10 cellular contexts compared by ENCODE assay signal in the genomic region with DNA sequence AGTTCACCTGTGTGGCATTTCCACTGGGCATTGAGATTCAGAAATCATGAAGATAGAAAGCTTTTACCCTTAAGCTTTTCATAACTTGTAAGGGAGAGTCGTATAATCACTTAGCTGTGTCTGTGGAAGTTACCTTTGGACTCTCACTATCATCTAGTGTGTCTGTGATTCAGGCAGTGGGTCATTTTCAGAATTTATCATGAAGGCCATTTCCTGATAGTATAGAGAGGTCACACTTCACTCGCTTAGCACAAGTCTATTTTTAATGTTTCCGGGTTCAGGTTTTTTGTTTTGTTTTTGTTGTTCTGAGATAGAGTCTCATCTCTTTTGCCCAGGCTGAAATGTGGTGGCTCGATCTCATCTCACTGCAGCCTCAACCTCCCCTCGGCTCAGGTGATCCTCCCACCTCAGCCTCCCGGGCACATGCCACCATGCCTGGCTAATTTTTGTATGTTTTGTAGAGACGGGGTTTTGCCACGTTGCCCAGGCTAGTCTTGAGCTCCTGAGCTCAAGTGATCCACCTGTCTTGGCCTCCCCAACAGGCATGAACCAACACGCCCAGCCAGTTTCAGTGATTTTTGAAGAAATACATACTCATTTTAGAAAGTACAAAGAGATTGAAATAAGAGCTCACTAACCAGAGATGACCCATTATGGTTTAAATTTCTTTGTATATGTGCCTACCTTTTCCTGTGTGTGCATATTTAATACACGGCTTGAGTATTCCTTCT. TPM values are rescaled to one million over a fixed set of nuclear protein-coding genes. Genes with fewer than 3 reads are reported as not detected.
A peak's percentile ranks its signal among the peaks of the same experiment; 100 is the strongest.
DNase-seq lines count a peak whose midpoint lies in the region; ATAC-seq, FAIRE-seq and TF ChIP-seq lines count a peak whose summit lies in the region.
"Not testable (repeated sequence)": the region's sequence is repeated elsewhere in the genome, so short reads cannot be mapped to it uniquely, and the experiment has no call there.
"Had no signal": no experiment of that assay in that cellular context is flagged by ENCODE, and none has a peak within 500 bp of the region (broad histone marks: within the 10 kb centered on the region; RNA-seq: fewer than 3 reads in every experiment).

No MANE protein-coding gene starts in this region.

- SMC1A ChIA-PET in GM12878 (lab: Charles Lee; ENCODE audit: uncharacterized antibody, unreplicated experiment) = not testable (repeated sequence)

- H2AFZ ChIP-seq in GM12878 (ENCODE audit: control insufficient read depth, low read depth, low read length); hepatocyte: not testable (repeated sequence)

- H3K27ac Mint-ChIP-seq in T-helper 17 cell = peak overlapping the region; percentile 67

- not testable (repeated sequence) for TF ChIP-seq RAD21 in GM12878 (IDR thresholded peaks at IDR 0.05; ENCODE audit: insufficient read depth, low read depth, low read length)

- not testable (repeated sequence) for BruUV-seq in GM12878 (replicated peaks; lab: Mats Ljungman, UMichigan)

- H3K9ac ChIP-seq in BLaER1 treated with 17β-estradiol and CSF1 and Interleukin-3, amounts not matched to agents 10 nM and 100 nM = peak overlapping the region in 4 of 11 experiments; percentile 7 to 64 (median 48); a peak in 6 of 22 replicates
- H3K9ac ChIP-seq in GM12878 (ENCODE audit: control insufficient read depth, insufficient read depth, low read length) = not testable (repeated sequence)

- FAIRE-seq in GM12878 (lab: Jason Lieb, UNC) = not testable (repeated sequence)

- H3K9me3 ChIP-seq in BLaER1 treated with 17β-estradiol and CSF1 and Interleukin-3, amounts not matched to agents 10 nM and 100 nM (replicated peaks in 1 of 11); T-helper 17 cell (ENCODE audit: control insufficient read depth, low read length, poor library complexity, severe bottlenecking); GM12878 (replicated peaks; ENCODE audit: control insufficient read depth, insufficient read depth, low read length); hepatocyte (ENCODE audit: low read depth): not testable (repeated sequence)

- ATAC-seq in GM19023 (IDR thresholded peaks at IDR 0.05; ENCODE audit: unreplicated experiment) (peak; percentile 76), GM21723 (IDR thresholded peaks at IDR 0.05; ENCODE audit: unreplicated experiment) (peak; percentile 65), HG03439 (IDR thresholded peaks at IDR 0.05; ENCODE audit: unreplicated experiment) (peak; percentile 60), GM12878 (peak; percentile 86)
- ATAC-seq in T-helper 17 cell = not testable (repeated sequence)

- H3K27me3 Mint-ChIP-seq in T-helper 17 cell = not testable (repeated sequence)

- H3K9me2 ChIP-seq in hepatocyte (replicated peaks; ENCODE audit: insufficient read depth) = not testable (repeated sequence)

- peak overlapping the region in 1 of 10 experiments; percentile 21; a peak in 1 of 20 replicates for H3K4me3 ChIP-seq in BLaER1 treated with 17β-estradiol and CSF1 and Interleukin-3, amounts not matched to agents 10 nM and 100 nM
- H3K4me3 ChIP-seq in GM12878, hepatocyte: not testable (repeated sequence)

- not testable (repeated sequence) for TF ChIP-seq POLR2A in GM12878 (IDR thresholded peaks at IDR 0.05; ENCODE audit: low read depth, low read length)

- in situ Hi-C loops in GM12878 (cut with MboI) = not testable (repeated sequence)

- not testable (repeated sequence) for DNase-seq in T-helper 17 cell; GM12878 (ENCODE audit: low read depth, low spot score); hepatocyte (ENCODE audit: low spot score)
- peak; percentile 18 for DNase-seq in stimulated activated CD8-positive, alpha-beta memory T cell treated with anti-CD3 and anti-CD28 coated beads, Interleukin-4, amount 100 ng/mL, for 48 hours

- H4K20me1 ChIP-seq in BLaER1 treated with 17β-estradiol and CSF1 and Interleukin-3, amounts not matched to agents 10 nM and 100 nM = peaks cover 0 to 27% (median 8%) of the 10 kb centered on the region in 11 experiments; a peak in 10 of 22 replicates
- not testable (repeated sequence) for H4K20me1 ChIP-seq in GM12878 (ENCODE audit: control insufficient read depth, insufficient read depth); hepatocyte (ENCODE audit: insufficient read depth, poor library complexity, severe bottlenecking)

- H3K4me1 ChIP-seq in BLaER1 treated with 17β-estradiol and CSF1 and Interleukin-3, amounts not matched to agents 10 nM and 100 nM = peaks cover 20 to 41% (median 33%) of the 10 kb centered on the region in 10 experiments
- H3K4me1 ChIP-seq in GM12878 (ENCODE audit: control insufficient read depth, insufficient read depth, low read length) = not testable (repeated sequence)
- H3K4me1 ChIP-seq in hepatocyte (ENCODE audit: insufficient read depth) = peaks cover 17% of the 10 kb centered on the region

- CTCF ChIA-PET in GM12878 (lab: Yijun Ruan, JAX) = not testable (repeated sequence)

- not testable (repeated sequence) for TF ChIP-seq CTCF in GM12878 (IDR thresholded peaks at IDR 0.05 in 2 of 3, conservative IDR thresholded peaks at IDR 0.05 in 1 of 3; ENCODE audit: control insufficient read depth in 2 of 3, extremely low read depth in 1 of 3, insufficient read depth in 1 of 3, low read depth in 3 of 3, low read length in 3 of 3); hepatocyte (IDR thresholded peaks at IDR 0.05; ENCODE audit: poor library complexity)

- not testable (repeated sequence) for H3K27me3 ChIP-seq in BLaER1 treated with 17β-estradiol and CSF1 and Interleukin-3, amounts not matched to agents 10 nM and 100 nM; GM12878 (replicated peaks in 1 of 2; ENCODE audit: control insufficient read depth in 2 of 2, insufficient read depth in 2 of 2, low read length in 1 of 2); hepatocyte

- not testable (repeated sequence) for H3K79me2 ChIP-seq in GM12878 (ENCODE audit: control insufficient read depth, insufficient read depth, low read length); hepatocyte

- 37% methylated on average over 9 of the region's 10 CpGs for WGBS in GM12878 (ENCODE audit: insufficient coverage, insufficient replicate concordance, low lambda C conversion rate, missing lambda C conversion rate)
- 76% methylated on average over 10 of the region's 10 CpGs for WGBS in hepatocyte (ENCODE audit: low lambda C conversion rate, missing lambda C conversion rate)

- peak overlapping the region in 6 of 11 experiments; percentile 6 to 62 (median 39); a peak in 6 of 22 replicates for H3K27ac ChIP-seq in BLaER1 treated with 17β-estradiol and CSF1 and Interleukin-3, amounts not matched to agents 10 nM and 100 nM
- H3K27ac ChIP-seq in GM12878 (ENCODE audit: control insufficient read depth, insufficient read depth) = not testable (repeated sequence)
- peak overlapping the region; percentile 95 for H3K27ac ChIP-seq in hepatocyte

- H3K4me3 Mint-ChIP-seq in T-helper 17 cell = not testable (repeated sequence)

- not testable (repeated sequence) for H3K4me1 Mint-ChIP-seq in T-helper 17 cell

- intact Hi-C loops in GM12878 (cut with micrococcal nuclease; ENCODE audit: unreplicated experiment) = not testable (repeated sequence)

- not testable (repeated sequence) for TF ChIP-seq EP300 in GM12878 (IDR thresholded peaks at IDR 0.05; ENCODE audit: borderline replicate concordance in 1 of 2, control insufficient read depth in 1 of 2, low read depth in 2 of 2, low read length in 2 of 2)

- RAD21 ChIA-PET in GM12878 (lab: Charles Lee; ENCODE audit: unreplicated experiment) = not testable (repeated sequence)

- peak overlapping the region; percentile 52 to 87 (median 76); a peak in 20 of 22 replicates for H3K4me2 ChIP-seq in BLaER1 treated with 17β-estradiol and CSF1 and Interleukin-3, amounts not matched to agents 10 nM and 100 nM
- H3K4me2 ChIP-seq in GM12878 (ENCODE audit: control insufficient read depth, insufficient read depth) = peak overlapping the region; percentile 13; the same call in 1 of the 2 replicates
- peak overlapping the region; percentile 46 for H3K4me2 ChIP-seq in hepatocyte

- H3K36me3 ChIP-seq in BLaER1 treated with 17β-estradiol and CSF1 and Interleukin-3, amounts not matched to agents 10 nM and 100 nM = peaks cover 30 to 59% (median 45%) of the 10 kb centered on the region in 11 experiments
- H3K36me3 ChIP-seq in GM12878 (ENCODE audit: control insufficient read depth in 2 of 2, insufficient read depth in 2 of 2, low read length in 1 of 2); hepatocyte (replicated peaks; ENCODE audit: insufficient read depth, low read depth): not testable (repeated sequence)

- POLR2A ChIA-PET in GM12878 (lab: Charles Lee) = not testable (repeated sequence)

- H3K36me3 Mint-ChIP-seq in T-helper 17 cell (ENCODE audit: low read depth) = not testable (repeated sequence)

RNA-seq across cellular contexts. Expression of gene MUC20, which starts 36.1 kb away (rescaled TPM):
- 10 to 100 TPM in 1 of 2 donors, 1 to 10 TPM in 1; 6.4 to 13.2 TPM for total RNA-seq in T-helper 17 cell
- 1.7 and 2.4 TPM in 2 replicates for total RNA-seq in GM12878 (2013; cell fraction: nucleolus; rRNA removed)
- 0.17 TPM in 1 of 2 replicates, not detected in the other for total RNA-seq in GM12878 (2014; rRNA removed)
- 0.18 and 0.22 TPM in 2 replicates for total RNA-seq in GM12878 (2014; rRNA removed; fragmentation: Illumina TruSeq; extraction: Trizol)
- total RNA-seq in GM12878 (2021) = 0.13 and 0.46 TPM in 2 replicates
- 0.47 TPM for polyA plus RNA-seq in GM12878 (2011; ENCODE audit: low read depth)
- 0.07 TPM in 1 of 2 replicates, not detected in the other for polyA plus RNA-seq in GM12878 (2011; rRNA removed)
- 0.09 TPM in 1 of 2 replicates, not detected in the other for polyA plus RNA-seq in GM12878 (2011; cell fraction: cytosol; rRNA removed)
- polyA plus RNA-seq in GM12878 (2011; cell fraction: nucleus; rRNA removed) = 0.19 and 0.63 TPM in 2 replicates
- polyA plus RNA-seq in GM12878 (2012) = 0.39 and 0.50 TPM in 2 replicates
- 0.38 TPM in 1 of 2 replicates, not detected in the other for polyA plus RNA-seq in GM12878 (2014; fragmentation: Illumina TruSeq; extraction: Trizol)
- under 1 TPM; 0.04 to 0.06 TPM for polyA plus RNA-seq in GM12878 (2014; fragmentation: Nextera tagmentation; extraction: Ambion mirVana)
- polyA plus RNA-seq in GM12878 (2014; rRNA removed) = 0.13 and 0.80 TPM in 2 replicates
- polyA plus RNA-seq in GM12878 (2016; fragmentation: Nextera tagmentation; extraction: Ambion mirVana) = not detected
- 0.31 TPM in 1 of 2 replicates, not detected in the other for polyA minus RNA-seq in GM12878 (2011; rRNA and poly(A)+ RNA removed)
- not detected in 2 replicates for polyA minus RNA-seq in GM12878 (2011; cell fraction: cytosol; rRNA and poly(A)+ RNA removed)
- 0.19 TPM in 1 of 2 replicates, not detected in the other for polyA minus RNA-seq in GM12878 (2011; cell fraction: nucleus; rRNA and poly(A)+ RNA removed)
- 3.5 and 4.5 TPM in 2 replicates for total RNA-seq in hepatocyte
- 8.2 and 15.3 TPM in 2 replicates for polyA plus RNA-seq in hepatocyte
- total RNA-seq: dermis microvascular lymphatic vessel endothelial cell had no signal
- polyA plus RNA-seq: CD8-positive, alpha-beta memory T cell had no signal

Comparison
In these comparisons a context has a peak if more than half of its experiments do, and no peak if none do; other contexts are left out.
1. H3K4me2 ChIP-seq: peak in every context shown above with its lines; median percentile 76 in BLaER1 treated with 17β-estradiol and CSF1 and Interleukin-3, amounts not matched to agents 10 nM and 100 nM; 46 in hepatocyte; 13 in GM12878.